25 cellular contexts compared by ENCODE assay signal in the genomic region with DNA sequence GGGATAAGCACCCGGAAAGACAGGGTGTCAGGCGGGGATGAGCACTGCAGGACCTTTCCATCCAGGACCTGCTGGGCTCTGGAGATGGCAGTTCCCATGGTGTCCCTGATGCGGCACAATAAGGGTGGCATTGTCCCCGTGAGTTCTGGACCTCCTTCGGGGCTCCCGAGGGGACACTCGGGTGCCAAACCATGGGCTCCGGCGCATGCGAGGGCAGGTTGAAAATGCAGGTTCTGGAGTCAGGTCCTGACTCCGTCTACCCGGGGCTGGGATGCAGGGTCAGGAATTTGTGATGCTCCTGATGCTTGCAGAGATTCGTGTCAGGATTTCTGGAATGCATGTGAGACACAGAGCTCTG. TPM values are rescaled to one million over a fixed set of nuclear protein-coding genes. Genes with fewer than 3 reads are reported as not detected.
A peak's percentile ranks its signal among the peaks of the same experiment; 100 is the strongest.
DNase-seq lines count a peak whose midpoint lies in the region; ATAC-seq, FAIRE-seq and TF ChIP-seq lines count a peak whose summit lies in the region.
"Had no signal": no experiment of that assay in that cellular context is flagged by ENCODE, and none has a peak within 500 bp of the region (broad histone marks: within the 10 kb centered on the region; RNA-seq: fewer than 3 reads in every experiment).

No MANE protein-coding gene starts in this region.

- H3K9ac ChIP-seq in liver (ENCODE audit: low read depth in 1 of 2, low read length in 2 of 2) (no peak overlapping the region), HepG2 (ENCODE audit: insufficient read depth, low read depth, low read length) (no peak overlapping the region)
- H3K9ac ChIP-seq: BLaER1 treated with 17β-estradiol and CSF1 and Interleukin-3, amounts not matched to agents 10 nM and 100 nM had no signal

- in situ Hi-C loops in HepG2 (cut with HindIII; ENCODE audit: extremely low pct_ligation_motif_present, low pct_unique_long_range_greater_than_20kb), result no loop called here

- H3K36me3 ChIP-seq in liver (ENCODE audit: control insufficient read depth in 4 of 4, insufficient read depth in 3 of 4, low read depth in 1 of 4, low read length in 3 of 4) (no peaks in the 10 kb centered on the region), HepG2 (replicated peaks in 1 of 2; ENCODE audit: control insufficient read depth in 1 of 2, insufficient read depth in 2 of 2, low read length in 2 of 2) (no peaks in the 10 kb centered on the region), right lobe of liver (no peaks in the 10 kb centered on the region)
- H3K36me3 ChIP-seq: BE2C; BLaER1 treated with 17β-estradiol and CSF1 and Interleukin-3, amounts not matched to agents 10 nM and 100 nM; HAP-1 had no signal

- FAIRE-seq in HepG2 (lab: Jason Lieb, UNC), result no peak
- FAIRE-seq: A204.1, D721Med, GM12878, GM19239, H54 had no signal

- H4K20me1 ChIP-seq in HepG2 (ENCODE audit: insufficient read depth, low read length), result no peaks in the 10 kb centered on the region
- H4K20me1 ChIP-seq: BLaER1 treated with 17β-estradiol and CSF1 and Interleukin-3, amounts not matched to agents 10 nM and 100 nM had no signal

- H3K4me3 ChIP-seq in liver (ENCODE audit: low read depth in 1 of 3, low read length in 3 of 3) (peak overlapping the region in 2 of 3 donors; percentile 28 to 34), HepG2 (replicated peaks in 1 of 3; ENCODE audit: insufficient read depth in 1 of 3, low read depth in 2 of 3, low read length in 3 of 3) (no peak overlapping the region), right lobe of liver (peak overlapping the region; percentile 21 to 39 (median 35))
- H3K4me3 ChIP-seq: BLaER1 treated with 17β-estradiol and CSF1 and Interleukin-3, amounts not matched to agents 10 nM and 100 nM; GM12878; HAP-1 had no signal

- H3K9me3 ChIP-seq in liver (ENCODE audit: control insufficient read depth in 4 of 4, low read length in 3 of 4) (no peaks in the 10 kb centered on the region), HepG2 (ENCODE audit: low read length) (no peaks in the 10 kb centered on the region), right lobe of liver (no peaks in the 10 kb centered on the region)
- H3K9me3 ChIP-seq: BE2C; BLaER1 treated with 17β-estradiol and CSF1 and Interleukin-3, amounts not matched to agents 10 nM and 100 nM; HAP-1 had no signal

- WGBS in liver, result 75% methylated on average over 13 of the region's 13 CpGs
- WGBS in HepG2 (ENCODE audit: low lambda C conversion rate), result 0% methylated on average over 6 of the region's 13 CpGs
- no CpG with 5 or more reads among the region's 13 CpGs for WGBS in right lobe of liver (ENCODE audit: insufficient coverage, low coverage, low lambda C conversion rate, missing lambda C conversion rate)

- ATAC-seq in HepG2 (no peak), right lobe of liver (no peak)
- ATAC-seq: GM12878 had no signal

- no peak overlapping the region for H2AFZ ChIP-seq in HepG2 (ENCODE audit: low read length)

- TF ChIP-seq RAD21 in liver (IDR thresholded peaks at IDR 0.05) (no peak), HepG2 (CRISPR knock-in tag; IDR thresholded peaks at IDR 0.05) (no peak)

- H3K27me3 ChIP-seq in liver (ENCODE audit: control insufficient read depth in 4 of 4, insufficient read depth in 4 of 4, low read length in 3 of 4), result no peaks in the 10 kb centered on the region
- H3K27me3 ChIP-seq in HepG2 (ENCODE audit: control insufficient read depth in 1 of 2, insufficient read depth in 2 of 2, low read length in 2 of 2), result peaks cover 8 to 45% of the 10 kb centered on the region in 2 experiments
- no peaks in the 10 kb centered on the region for H3K27me3 ChIP-seq in right lobe of liver
- H3K27me3 ChIP-seq: BE2C had no signal

- CTCF ChIA-PET in HepG2 (lab: Yijun Ruan, JAX; ENCODE audit: low intra/inter-chr PET ratio, low total read pairs), result no interaction called here

- no peak overlapping the region for H3K4me2 ChIP-seq in HepG2 (ENCODE audit: low read depth, low read length)
- H3K4me2 ChIP-seq: BLaER1 treated with 17β-estradiol and CSF1 and Interleukin-3, amounts not matched to agents 10 nM and 100 nM had no signal

- BruUV-seq in HepG2 (replicated peaks; lab: Mats Ljungman, UMichigan), result no TSS peak

- H3K79me2 ChIP-seq in HepG2 (ENCODE audit: insufficient read depth, low read length), result no peaks in the 10 kb centered on the region

- peak overlapping the region in 1 of 2 donors; percentile 38 for H3K27ac ChIP-seq in liver (ENCODE audit: low read depth in 1 of 2, low read length in 2 of 2)
- H3K27ac ChIP-seq in HepG2 (ENCODE audit: extremely low read length, insufficient read depth, low read length), result no peak overlapping the region
- H3K27ac ChIP-seq in right lobe of liver, result peak overlapping the region; percentile 34 to 57 (median 47)
- H3K27ac ChIP-seq: BLaER1 treated with 17β-estradiol and CSF1 and Interleukin-3, amounts not matched to agents 10 nM and 100 nM had no signal

- POLR2A ChIA-PET in HepG2 (lab: Yijun Ruan, JAX), result no interaction called here

- TF ChIP-seq POLR2A in HepG2 (IDR thresholded peaks at IDR 0.05; ENCODE audit: insufficient read depth in 1 of 2, low read depth in 2 of 2, low read length in 2 of 2) (no peak), right lobe of liver (IDR thresholded peaks at IDR 0.05) (no peak)

- no peak for TF ChIP-seq EP300 in HepG2 (IDR thresholded peaks at IDR 0.05; ENCODE audit: low read depth in 2 of 2, low read length in 2 of 2)
- no peak for TF ChIP-seq EP300 in HepG2 (CRISPR knock-in tag; IDR thresholded peaks at IDR 0.05; ENCODE audit: borderline replicate concordance)

- intact Hi-C loops in HepG2 (cut with micrococcal nuclease; ENCODE audit: unreplicated experiment), result no loop called here
- intact Hi-C loops in right lobe of liver (cut with DNase I), result no loop called here

- no peak for TF ChIP-seq CTCF in liver (IDR thresholded peaks at IDR 0.05; ENCODE audit: low read depth, low read length, missing input control)
- TF ChIP-seq CTCF in HepG2 (CRISPR knock-in tag; IDR thresholded peaks at IDR 0.05), result no peak
- TF ChIP-seq CTCF in right lobe of liver (IDR thresholded peaks at IDR 0.05), result no peak

- H3K4me1 ChIP-seq in liver (ENCODE audit: control insufficient read depth in 4 of 4, insufficient read depth in 4 of 4, low read length in 3 of 4) (no peaks in the 10 kb centered on the region), HepG2 (ENCODE audit: insufficient read depth, low read length) (no peaks in the 10 kb centered on the region), right lobe of liver (no peaks in the 10 kb centered on the region)
- H3K4me1 ChIP-seq: BE2C, HAP-1 had no signal

- DNase-seq in HepG2 (ENCODE audit: low spot score), result no peak
- peak; percentile 40 for DNase-seq in ecto neural progenitor cell (ENCODE audit: low spot score)
- DNase-seq in right lobe of liver, result no peak
- DNase-seq in 8988T, result no peak
- no peak for DNase-seq in NCI-H1694 treated with DMSO at 0.1 percent for 48 hours (lab: John Stamatoyannopoulos, UW)
- DNase-seq: AML-193; BE2C; CD4-positive, alpha-beta T cell; CD8-positive, alpha-beta memory T cell; DMS 273 treated with DMSO at 0.1 percent for 48 hours; DMS79; EL; GDM1; GOT3; HFFc6 had no signal

RNA-seq across cellular contexts. Expression of a gene that starts 0.7 kb away (rescaled TPM):
- 100 to 1,000 TPM in 1 of 2 donors, 10 to 100 TPM in 1; 23.6 to 124 TPM for total RNA-seq in liver
- polyA plus RNA-seq in liver, result 100 to 1,000 TPM; 118 to 186 TPM
- not detected in 2 replicates for total RNA-seq in HepG2 (2016; rRNA removed; fragmentation: Illumina TruSeq; extraction: Trizol)
- not detected in 2 replicates for total RNA-seq in HepG2 (2016; cell fraction: cytosol; rRNA removed; fragmentation: Illumina TruSeq; extraction: Trizol; ENCODE audit: low read depth)
- total RNA-seq in HepG2 (2016; cell fraction: insoluble cytoplasmic fraction; rRNA removed; fragmentation: Illumina TruSeq; extraction: Trizol), result not detected in 2 replicates
- total RNA-seq in HepG2 (2016; cell fraction: membrane; rRNA removed; fragmentation: Illumina TruSeq; extraction: Trizol), result not detected in 2 replicates
- not detected in 2 replicates for total RNA-seq in HepG2 (2016; cell fraction: nucleus; rRNA removed; fragmentation: Illumina TruSeq; extraction: Trizol)
- polyA plus RNA-seq in HepG2 (2011; rRNA removed), result not detected in 2 replicates
- polyA plus RNA-seq in HepG2 (2011; cell fraction: cytosol; rRNA removed), result not detected in 2 replicates
- not detected in 2 replicates for polyA plus RNA-seq in HepG2 (2011; cell fraction: nucleus; rRNA removed)
- not detected in 2 replicates for polyA plus RNA-seq in HepG2 (2012)
- not detected in 2 replicates for polyA plus RNA-seq in HepG2 (2016; cell fraction: cytosol; fragmentation: Illumina TruSeq; extraction: Trizol; ENCODE audit: low read depth)
- not detected in 2 replicates for polyA plus RNA-seq in HepG2 (2016; cell fraction: insoluble cytoplasmic fraction; fragmentation: Illumina TruSeq; extraction: Trizol; ENCODE audit: low read depth)
- not detected in 2 replicates for polyA plus RNA-seq in HepG2 (2016; cell fraction: membrane; fragmentation: Illumina TruSeq; extraction: Trizol; ENCODE audit: low read depth)
- not detected in 2 replicates for polyA plus RNA-seq in HepG2 (2016; cell fraction: nucleus; fragmentation: Illumina TruSeq; extraction: Trizol; ENCODE audit: insufficient read depth, low read depth)
- not detected in 2 replicates for polyA minus RNA-seq in HepG2 (2011; rRNA and poly(A)+ RNA removed; ENCODE audit: low replicate concordance)
- polyA minus RNA-seq in HepG2 (2011; cell fraction: cytosol; rRNA and poly(A)+ RNA removed), result not detected in 2 replicates
- polyA minus RNA-seq in HepG2 (2011; cell fraction: nucleus; rRNA and poly(A)+ RNA removed), result not detected in 2 replicates
- total RNA-seq in right lobe of liver, result 100 to 1,000 TPM in 1 of 6 experiments, 10 to 100 TPM in 5; 46.6 to 116 (median 77.3) TPM
- total RNA-seq: CD4-positive, alpha-beta T cell; CD8-positive, alpha-beta memory T cell; GM12878; HFFc6 had no signal
- polyA plus RNA-seq: AG04450; CD14-positive monocyte; CD8-positive, alpha-beta memory T cell; GM12878 had no signal

RNA-seq across cellular contexts. Expression of a gene that starts 36.4 kb away (rescaled TPM):
- 10 to 100 TPM in 1 of 2 donors, 1 to 10 TPM in 1; 7.8 to 15.0 TPM for total RNA-seq in liver
- 1 to 10 TPM in 1 of 2 donors, under 1 TPM in 1; 0.97 to 2.9 TPM for polyA plus RNA-seq in liver
- not detected in 2 replicates for total RNA-seq in HepG2 (2016; rRNA removed; fragmentation: Illumina TruSeq; extraction: Trizol)
- total RNA-seq in HepG2 (2016; cell fraction: cytosol; rRNA removed; fragmentation: Illumina TruSeq; extraction: Trizol; ENCODE audit: low read depth), result not detected in 2 replicates
- not detected in 2 replicates for total RNA-seq in HepG2 (2016; cell fraction: insoluble cytoplasmic fraction; rRNA removed; fragmentation: Illumina TruSeq; extraction: Trizol)
- total RNA-seq in HepG2 (2016; cell fraction: membrane; rRNA removed; fragmentation: Illumina TruSeq; extraction: Trizol), result not detected in 2 replicates
- not detected in 2 replicates for total RNA-seq in HepG2 (2016; cell fraction: nucleus; rRNA removed; fragmentation: Illumina TruSeq; extraction: Trizol)
- not detected in 2 replicates for polyA plus RNA-seq in HepG2 (2011; rRNA removed)
- not detected in 2 replicates for polyA plus RNA-seq in HepG2 (2011; cell fraction: cytosol; rRNA removed)
- polyA plus RNA-seq in HepG2 (2011; cell fraction: nucleus; rRNA removed), result not detected in 2 replicates
- polyA plus RNA-seq in HepG2 (2012), result not detected in 2 replicates
- not detected in 2 replicates for polyA plus RNA-seq in HepG2 (2016; cell fraction: cytosol; fragmentation: Illumina TruSeq; extraction: Trizol; ENCODE audit: low read depth)
- polyA plus RNA-seq in HepG2 (2016; cell fraction: insoluble cytoplasmic fraction; fragmentation: Illumina TruSeq; extraction: Trizol; ENCODE audit: low read depth), result not detected in 2 replicates
- polyA plus RNA-seq in HepG2 (2016; cell fraction: membrane; fragmentation: Illumina TruSeq; extraction: Trizol; ENCODE audit: low read depth), result not detected in 2 replicates
- not detected in 2 replicates for polyA plus RNA-seq in HepG2 (2016; cell fraction: nucleus; fragmentation: Illumina TruSeq; extraction: Trizol; ENCODE audit: insufficient read depth, low read depth)
- polyA minus RNA-seq in HepG2 (2011; rRNA and poly(A)+ RNA removed; ENCODE audit: low replicate concordance), result not detected in 2 replicates
- polyA minus RNA-seq in HepG2 (2011; cell fraction: cytosol; rRNA and poly(A)+ RNA removed), result not detected in 2 replicates
- not detected in 2 replicates for polyA minus RNA-seq in HepG2 (2011; cell fraction: nucleus; rRNA and poly(A)+ RNA removed)
- total RNA-seq in right lobe of liver, result 1 to 10 TPM in 5 of 6 experiments, under 1 TPM in 1; 0.68 to 5.3 (median 1.7) TPM
- total RNA-seq: HFFc6 had no signal
- polyA plus RNA-seq: AG04450; CD8-positive, alpha-beta memory T cell; GM12878 had no signal

Comparison
In these comparisons a context has a peak if more than half of its experiments do, and no peak if none do; other contexts are left out.
1. H3K4me3 ChIP-seq: peak in liver (2 of 3) and right lobe of liver (3 of 3); none in HepG2 (0 of 3).
2. RNA of a gene that starts 0.7 kb away (total RNA-seq): 23.6 to 124 TPM in liver and 46.6 to 116 TPM in right lobe of liver; not detected in HepG2; every median in the first group is over 10 times any median in the second.